1 cellular context compared by ENCODE assay signal in the genomic region with DNA sequence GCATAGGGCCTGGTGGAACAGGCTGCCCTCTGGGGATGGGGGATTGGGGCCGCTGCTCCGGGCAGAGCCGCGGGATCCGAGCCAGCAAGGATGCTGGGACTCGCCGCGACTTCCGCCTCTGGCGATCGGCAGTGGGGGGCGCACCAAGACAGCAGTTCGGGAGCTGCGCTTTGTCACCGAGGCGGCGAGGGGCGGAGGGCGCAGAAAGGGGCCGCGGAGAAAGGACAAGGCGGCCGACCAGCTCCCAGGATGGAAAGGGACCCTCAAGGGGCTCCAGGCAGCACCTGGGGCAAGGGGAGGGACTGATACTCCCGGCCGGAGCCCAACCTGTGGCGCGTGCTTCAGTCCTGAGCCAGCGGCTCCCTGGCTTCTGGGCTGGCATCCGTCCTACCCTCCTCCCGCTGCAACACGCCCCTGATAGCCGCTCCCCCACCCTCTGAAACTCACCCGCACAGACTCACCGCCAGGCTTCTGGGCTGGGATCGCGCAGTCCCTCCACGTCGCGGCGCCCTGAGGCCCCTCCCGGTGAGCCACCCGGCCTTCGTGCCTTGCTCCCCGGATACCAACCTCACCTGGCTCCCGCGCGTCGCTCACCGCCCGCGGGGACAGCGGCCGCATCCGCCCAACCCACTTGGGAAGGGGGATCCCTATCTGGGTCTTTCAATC.
TF ChIP-seq lines count a peak whose summit lies in the region.

No MANE protein-coding gene starts in this region.

TF ChIP-seq in A549, 52 proteins besides CTCF, POLR2A, EP300 and RAD21 (continued from another document):
- TF ChIP-seq, protein P1, sequence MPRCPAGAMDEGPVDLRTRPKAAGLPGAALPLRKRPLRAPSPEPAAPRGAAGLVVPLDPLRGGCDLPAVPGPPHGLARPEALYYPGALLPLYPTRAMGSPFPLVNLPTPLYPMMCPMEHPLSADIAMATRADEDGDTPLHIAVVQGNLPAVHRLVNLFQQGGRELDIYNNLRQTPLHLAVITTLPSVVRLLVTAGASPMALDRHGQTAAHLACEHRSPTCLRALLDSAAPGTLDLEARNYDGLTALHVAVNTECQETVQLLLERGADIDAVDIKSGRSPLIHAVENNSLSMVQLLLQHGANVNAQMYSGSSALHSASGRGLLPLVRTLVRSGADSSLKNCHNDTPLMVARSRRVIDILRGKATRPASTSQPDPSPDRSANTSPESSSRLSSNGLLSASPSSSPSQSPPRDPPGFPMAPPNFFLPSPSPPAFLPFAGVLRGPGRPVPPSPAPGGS (IDR thresholded peaks at IDR 0.05), result no peak
- TF ChIP-seq, protein P2, sequence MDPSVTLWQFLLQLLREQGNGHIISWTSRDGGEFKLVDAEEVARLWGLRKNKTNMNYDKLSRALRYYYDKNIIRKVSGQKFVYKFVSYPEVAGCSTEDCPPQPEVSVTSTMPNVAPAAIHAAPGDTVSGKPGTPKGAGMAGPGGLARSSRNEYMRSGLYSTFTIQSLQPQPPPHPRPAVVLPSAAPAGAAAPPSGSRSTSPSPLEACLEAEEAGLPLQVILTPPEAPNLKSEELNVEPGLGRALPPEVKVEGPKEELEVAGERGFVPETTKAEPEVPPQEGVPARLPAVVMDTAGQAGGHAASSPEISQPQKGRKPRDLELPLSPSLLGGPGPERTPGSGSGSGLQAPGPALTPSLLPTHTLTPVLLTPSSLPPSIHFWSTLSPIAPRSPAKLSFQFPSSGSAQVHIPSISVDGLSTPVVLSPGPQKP (IDR thresholded peaks at IDR 0.05; ENCODE audit: low read depth, low read length), result no peak
- TF ChIP-seq FOXS1 (CRISPR knock-in tag; IDR thresholded peaks at IDR 0.05), result no peak
- TF ChIP-seq, protein P3, sequence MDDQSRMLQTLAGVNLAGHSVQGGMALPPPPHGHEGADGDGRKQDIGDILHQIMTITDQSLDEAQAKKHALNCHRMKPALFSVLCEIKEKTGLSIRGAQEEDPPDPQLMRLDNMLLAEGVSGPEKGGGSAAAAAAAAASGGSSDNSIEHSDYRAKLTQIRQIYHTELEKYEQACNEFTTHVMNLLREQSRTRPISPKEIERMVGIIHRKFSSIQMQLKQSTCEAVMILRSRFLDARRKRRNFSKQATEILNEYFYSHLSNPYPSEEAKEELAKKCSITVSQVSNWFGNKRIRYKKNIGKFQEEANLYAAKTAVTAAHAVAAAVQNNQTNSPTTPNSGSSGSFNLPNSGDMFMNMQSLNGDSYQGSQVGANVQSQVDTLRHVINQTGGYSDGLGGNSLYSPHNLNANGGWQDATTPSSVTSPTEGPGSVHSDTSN (IDR thresholded peaks at IDR 0.05), result no peak
- TF ChIP-seq NFE2L2 (conservative IDR thresholded peaks at IDR 0.05; ENCODE audit: low read length), result no peak
- no peak for TF ChIP-seq FOSL2 (IDR thresholded peaks at IDR 0.05)
- no peak; the same call in 1 of the 2 replicates for TF ChIP-seq FOSL2 (CRISPR knock-in tag; IDR thresholded peaks at IDR 0.05)
- no peak for TF ChIP-seq SREBF2 (IDR thresholded peaks at IDR 0.05)
- TF ChIP-seq TP53 (CRISPR knock-in tag; IDR thresholded peaks at IDR 0.05), result no peak
- no peak for TF ChIP-seq ZNF302 (CRISPR knock-in tag; IDR thresholded peaks at IDR 0.05)
- TF ChIP-seq PHF8 (IDR thresholded peaks at IDR 0.05; ENCODE audit: borderline replicate concordance, low read depth), result peak; percentile 40; the same call in 1 of the 2 replicates
- TF ChIP-seq CBX2 (IDR thresholded peaks at IDR 0.05; ENCODE audit: borderline replicate concordance, low read depth), result no peak
- TF ChIP-seq, protein P4, sequence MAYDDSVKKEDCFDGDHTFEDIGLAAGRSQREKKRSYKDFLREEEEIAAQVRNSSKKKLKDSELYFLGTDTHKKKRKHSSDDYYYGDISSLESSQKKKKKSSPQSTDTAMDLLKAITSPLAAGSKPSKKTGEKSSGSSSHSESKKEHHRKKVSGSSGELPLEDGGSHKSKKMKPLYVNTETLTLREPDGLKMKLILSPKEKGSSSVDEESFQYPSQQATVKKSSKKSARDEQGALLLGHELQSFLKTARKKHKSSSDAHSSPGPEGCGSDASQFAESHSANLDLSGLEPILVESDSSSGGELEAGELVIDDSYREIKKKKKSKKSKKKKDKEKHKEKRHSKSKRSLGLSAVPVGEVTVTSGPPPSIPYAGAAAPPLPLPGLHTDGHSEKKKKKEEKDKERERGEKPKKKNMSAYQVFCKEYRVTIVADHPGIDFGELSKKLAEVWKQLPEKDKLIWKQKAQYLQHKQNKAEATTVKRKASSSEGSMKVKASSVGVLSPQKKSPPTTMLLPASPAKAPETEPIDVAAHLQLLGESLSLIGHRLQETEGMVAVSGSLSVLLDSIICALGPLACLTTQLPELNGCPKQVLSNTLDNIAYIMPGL (CRISPR knock-in tag; IDR thresholded peaks at IDR 0.05; ENCODE audit: borderline replicate concordance), result no peak
- no peak for TF ChIP-seq NPAS2 (CRISPR knock-in tag; IDR thresholded peaks at IDR 0.05; ENCODE audit: borderline replicate concordance)
- no peak for TF ChIP-seq RNF2 (IDR thresholded peaks at IDR 0.05; ENCODE audit: borderline replicate concordance, low read depth)
- TF ChIP-seq MYC (IDR thresholded peaks at IDR 0.05; ENCODE audit: borderline replicate concordance, low read length), result no peak
- no peak for TF ChIP-seq MAFK (IDR thresholded peaks at IDR 0.05; ENCODE audit: partially characterized antibody)
- TF ChIP-seq ZC3H11A (IDR thresholded peaks at IDR 0.05), result no peak
- TF ChIP-seq JUN (IDR thresholded peaks at IDR 0.05), result peak in 1 of 2 experiments; percentile 56; a peak in 1 of 5 replicates
- TF ChIP-seq RCOR1 (IDR thresholded peaks at IDR 0.05; ENCODE audit: low read depth, low read length), result no peak
- no peak for TF ChIP-seq CHD4 (IDR thresholded peaks at IDR 0.05; ENCODE audit: borderline replicate concordance)
- TF ChIP-seq, protein P5, sequence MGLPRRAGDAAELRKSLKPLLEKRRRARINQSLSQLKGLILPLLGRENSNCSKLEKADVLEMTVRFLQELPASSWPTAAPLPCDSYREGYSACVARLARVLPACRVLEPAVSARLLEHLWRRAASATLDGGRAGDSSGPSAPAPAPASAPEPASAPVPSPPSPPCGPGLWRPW (IDR thresholded peaks at IDR 0.05), result no peak
- no peak for TF ChIP-seq ZSCAN20 (CRISPR knock-in tag; IDR thresholded peaks at IDR 0.05)
- TF ChIP-seq NR3C1 (IDR thresholded peaks at IDR 0.05), result no peak
- TF ChIP-seq CEBPB (IDR thresholded peaks at IDR 0.05), result no peak
- no peak for TF ChIP-seq ZFP36 (IDR thresholded peaks at IDR 0.05; ENCODE audit: borderline replicate concordance, partially characterized antibody)
- TF ChIP-seq, protein P6, sequence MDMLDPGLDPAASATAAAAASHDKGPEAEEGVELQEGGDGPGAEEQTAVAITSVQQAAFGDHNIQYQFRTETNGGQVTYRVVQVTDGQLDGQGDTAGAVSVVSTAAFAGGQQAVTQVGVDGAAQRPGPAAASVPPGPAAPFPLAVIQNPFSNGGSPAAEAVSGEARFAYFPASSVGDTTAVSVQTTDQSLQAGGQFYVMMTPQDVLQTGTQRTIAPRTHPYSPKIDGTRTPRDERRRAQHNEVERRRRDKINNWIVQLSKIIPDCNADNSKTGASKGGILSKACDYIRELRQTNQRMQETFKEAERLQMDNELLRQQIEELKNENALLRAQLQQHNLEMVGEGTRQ (IDR thresholded peaks at IDR 0.05), result no peak
- TF ChIP-seq POLR2AphosphoS2 (conservative IDR thresholded peaks at IDR 0.05; ENCODE audit: low read length), result no peak
- no peak for TF ChIP-seq EHMT2 (IDR thresholded peaks at IDR 0.05; ENCODE audit: low read depth)
- no peak for TF ChIP-seq CHD2 (IDR thresholded peaks at IDR 0.05; ENCODE audit: low read length, partially characterized antibody)
- TF ChIP-seq TFCP2L1 (CRISPR knock-in tag; IDR thresholded peaks at IDR 0.05), result no peak
- no peak for TF ChIP-seq FOSB (CRISPR knock-in tag; IDR thresholded peaks at IDR 0.05)
- no peak for TF ChIP-seq CBX8 (IDR thresholded peaks at IDR 0.05)
- TF ChIP-seq EHF (CRISPR knock-in tag; IDR thresholded peaks at IDR 0.05), result 0 out of 2 replicates have a peak, but pooled peaks have one; percentile 42
- TF ChIP-seq ESRRA (IDR thresholded peaks at IDR 0.05; ENCODE audit: borderline replicate concordance, low read length), result no peak
- TF ChIP-seq, protein P7, sequence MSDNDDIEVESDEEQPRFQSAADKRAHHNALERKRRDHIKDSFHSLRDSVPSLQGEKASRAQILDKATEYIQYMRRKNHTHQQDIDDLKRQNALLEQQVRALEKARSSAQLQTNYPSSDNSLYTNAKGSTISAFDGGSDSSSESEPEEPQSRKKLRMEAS (IDR thresholded peaks at IDR 0.05), result peak; percentile 65
- no peak for TF ChIP-seq KDM5A (IDR thresholded peaks at IDR 0.05)
